Comparison of ENCODE assay signal across 35 cellular contexts in genomic region chr7:1479287-1479686, GRCh38.
"Had no signal": no experiment of that assay in that cellular context is flagged by ENCODE, and none has a peak within 500 bp of the region (broad histone marks: within the 10 kb centered on the region; RNA-seq: fewer than 3 reads in every experiment).

No MANE protein-coding gene starts in this region.

- H3K27me3 ChIP-seq: MG63 had no signal

- H3K4me3 ChIP-seq: MG63 had no signal

- H3K9me3 ChIP-seq: MG63 had no signal

- DNase-seq: MG63, MM.1S, MV-4-11, NCI-H1048, NCI-H1092, NCI-H1092 treated with DMSO at 0.1 percent for 48 hours, NCI-H1105, NCI-H1105 treated with DMSO at 0.1 percent for 48 hours, NCI-H1417, NCI-H1417 treated with DMSO at 0.1 percent for 48 hours, NCI-H1436, NCI-H1436 treated with DMSO at 0.1 percent for 48 hours, NCI-H146, NCI-H1694, NCI-H1694 treated with DMSO at 0.1 percent for 48 hours, NCI-H187, NCI-H187 treated with DMSO at 0.1 percent for 48 hours, NCI-H1930, NCI-H2029, NCI-H2029 treated with DMSO at 0.1 percent for 48 hours, NCI-H2081, NCI-H2081 treated with DMSO at 0.1 percent for 48 hours, NCI-H2107, NCI-H2171, NCI-H2171 treated with DMSO at 0.1 percent for 48 hours, NCI-H2227 treated with DMSO at 0.1 percent for 48 hours, NCI-H226, NCI-H345, NCI-H446, NCI-H446 treated with DMSO at 0.1 percent for 48 hours, NCI-H510A, NCI-H510A treated with DMSO at 0.1 percent for 48 hours, NCI-H524, NCI-H524 treated with DMSO at 0.1 percent for 48 hours, NCI-H526 had no signal
